In genomic region chr4:47669946-47670345, GRCh38 we compare ENCODE assay signal across 1 cellular context.
TF ChIP-seq lines count a peak whose summit lies in the region.

No MANE protein-coding gene starts in this region.

TF ChIP-seq in SK-N-SH treated with all-trans-retinoic acid at 6 μM for 48 hours, 23 proteins besides CTCF, POLR2A, EP300 and RAD21 (continued from another document):
- no peak for TF ChIP-seq TSHZ2 (CRISPR knock-in tag; IDR thresholded peaks at IDR 0.05)
